19 cellular contexts compared by ENCODE assay signal in genomic region chr10:88163572-88163971, GRCh38.
"Had no signal": no experiment of that assay in that cellular context is flagged by ENCODE, and none has a peak within 500 bp of the region (broad histone marks: within the 10 kb centered on the region; RNA-seq: fewer than 3 reads in every experiment).

No MANE protein-coding gene starts in this region.

- H3K9me3 Mint-ChIP-seq: natural killer cell had no signal

- H3K36me3 ChIP-seq: heart right ventricle, sigmoid colon, upper lobe of left lung had no signal

- H3K27me3 ChIP-seq: heart right ventricle, sigmoid colon, testis, upper lobe of left lung had no signal

- H3K4me3 ChIP-seq: heart right ventricle, sigmoid colon, testis, upper lobe of left lung had no signal

- DNase-seq: activated CD4-positive, alpha-beta T cell treated with anti-CD3 and anti-CD28 coated beads, Interleukin-2, amount 10 ng/mL, durations not matched to agents 7 days and 5 days; activated CD4-positive, CD25-positive, alpha-beta regulatory T cell treated with anti-CD3 and anti-CD28 coated beads, Interleukin-2, amount 50 U/mL, for 72 hours; activated CD8-positive, alpha-beta T cell treated with anti-CD3 and anti-CD28 coated beads for 36 hours; activated gamma-delta T cell treated with Interleukin-2 at 50 U/mL for 16 hours; effector CD4-positive, alpha-beta T cell; heart right ventricle; islet precursor cell; left colon; midbrain; natural killer cell; sigmoid colon; stimulated activated CD4-positive, alpha-beta T cell treated with anti-CD3 and anti-CD28 coated beads, Interleukin-4, amount 100 ng/mL, for 1 hour; stimulated activated naive CD4-positive, alpha-beta T cell; T-helper 2 cell; testis had no signal

- H3K9me3 ChIP-seq: sigmoid colon, testis, upper lobe of left lung had no signal

- H3K27ac Mint-ChIP-seq: activated CD4-positive, alpha-beta T cell treated with anti-CD3 and anti-CD28 coated beads, Interleukin-2, amount 10 ng/mL, durations not matched to agents 7 days and 5 days; activated CD8-positive, alpha-beta T cell treated with anti-CD3 and anti-CD28 coated beads for 36 hours; activated naive CD4-positive, alpha-beta T cell treated with anti-CD3 and anti-CD28 coated beads, Interleukin-2, amount 50 U/mL, for 72 hours; natural killer cell had no signal

- H3K27me3 Mint-ChIP-seq: activated CD4-positive, alpha-beta T cell treated with anti-CD3 and anti-CD28 coated beads, Interleukin-2, amount 10 ng/mL, durations not matched to agents 7 days and 5 days; activated CD8-positive, alpha-beta T cell treated with anti-CD3 and anti-CD28 coated beads for 36 hours had no signal

- FAIRE-seq: bronchial epithelial cell, endometrium had no signal

- ATAC-seq: activated CD8-positive, alpha-beta T cell treated with anti-CD3 and anti-CD28 coated beads for 36 hours; activated naive CD4-positive, alpha-beta T cell treated with anti-CD3 and anti-CD28 coated beads, Interleukin-2, amount 50 U/mL, for 72 hours; heart right ventricle; left colon had no signal

- H3K27ac ChIP-seq: heart right ventricle, testis, upper lobe of left lung had no signal

- H3K4me3 Mint-ChIP-seq: activated CD4-positive, alpha-beta T cell treated with anti-CD3 and anti-CD28 coated beads, Interleukin-2, amount 10 ng/mL, durations not matched to agents 7 days and 5 days; activated CD8-positive, alpha-beta T cell treated with anti-CD3 and anti-CD28 coated beads for 36 hours; natural killer cell had no signal

- H3K36me3 Mint-ChIP-seq: natural killer cell had no signal
